8 cellular contexts compared by ENCODE assay signal in genomic region chrX:136711147-136711546, GRCh38.
DNase-seq lines count a peak whose midpoint lies in the region; ATAC-seq and TF ChIP-seq lines count a peak whose summit lies in the region.

No MANE protein-coding gene starts in this region.

- no peak for TF ChIP-seq POLR2A in uterus (IDR thresholded peaks at IDR 0.05)

- H3K36me3 ChIP-seq in kidney epithelial cell (ENCODE audit: control insufficient read depth, insufficient read depth, low read length) (no peaks in the 10 kb centered on the region), uterus (no peaks in the 10 kb centered on the region)

- H3K4me1 ChIP-seq in uterus: no peaks in the 10 kb centered on the region

- TF ChIP-seq CTCF in kidney epithelial cell (IDR thresholded peaks at IDR 0.05; ENCODE audit: insufficient read depth, low read length, poor library complexity, severe bottlenecking): peak; percentile 45
- peak; percentile 21 to 44 (median 35) for TF ChIP-seq CTCF in uterus (IDR thresholded peaks at IDR 0.05)

- DNase-seq in stimulated activated CD4-positive, alpha-beta T cell treated with anti-CD3 and anti-CD28 coated beads, Interleukin-1b, Interleukin-23, amount 100 ng/mL, for 48 hours: peak; percentile 14
- DNase-seq in stimulated activated CD4-positive, alpha-beta T cell treated with anti-CD3 and anti-CD28 coated beads, Interleukin-2, amount 100 ng/mL, for 48 hours: no peak
- peak; percentile 24 for DNase-seq in NCI-H2107 (lab: John Stamatoyannopoulos, UW)
- DNase-seq in amniotic epithelial cell (ENCODE audit: low read depth): peak; percentile 26
- no peak for DNase-seq in kidney epithelial cell (ENCODE audit: low read depth)
- DNase-seq in uterus: peak; percentile 31 to 36

- no peaks in the 10 kb centered on the region for H3K27me3 ChIP-seq in kidney epithelial cell (ENCODE audit: control insufficient read depth, insufficient read depth, low read length)
- H3K27me3 ChIP-seq in uterus: no peaks in the 10 kb centered on the region

- H3K9me3 ChIP-seq in uterus: no peaks in the 10 kb centered on the region

- no peak for ATAC-seq in HG03108 (IDR thresholded peaks at IDR 0.05; ENCODE audit: unreplicated experiment)
- ATAC-seq in HG03469 (IDR thresholded peaks at IDR 0.05; ENCODE audit: unreplicated experiment): no peak

- intact Hi-C loops in uterus (cut with DNase I; ENCODE audit: low total_unique reads): no loop called here

- no peak overlapping the region for H3K27ac ChIP-seq in uterus

- H3K4me3 ChIP-seq in kidney epithelial cell (ENCODE audit: low read depth, low read length) (no peak overlapping the region), uterus (no peak overlapping the region)

Comparison
In these comparisons a context has a peak if more than half of its experiments do, and no peak if none do; other contexts are left out.
1. DNase-seq: peak in stimulated activated CD4-positive, alpha-beta T cell treated with anti-CD3 and anti-CD28 coated beads, Interleukin-1b, Interleukin-23, amount 100 ng/mL, for 48 hours (single experiment), NCI-H2107 (single experiment), amniotic epithelial cell (single experiment) and uterus (2 of 2); none in stimulated activated CD4-positive, alpha-beta T cell treated with anti-CD3 and anti-CD28 coated beads, Interleukin-2, amount 100 ng/mL, for 48 hours (0 of 2) and kidney epithelial cell (single experiment).